ENCODE assay signal across 10 cellular contexts in genomic region chr11:70700871-70701270, GRCh38.
DNase-seq lines count a peak whose midpoint lies in the region; ATAC-seq, FAIRE-seq and TF ChIP-seq lines count a peak whose summit lies in the region.
"Had no signal": no experiment of that assay in that cellular context is flagged by ENCODE, and none has a peak within 500 bp of the region (broad histone marks: within the 10 kb centered on the region; RNA-seq: fewer than 3 reads in every experiment).

No MANE protein-coding gene starts in this region.

- no peaks in the 10 kb centered on the region for H4K20me1 ChIP-seq in HCT116 (ENCODE audit: insufficient read depth)

- no peak overlapping the region for H3K9ac ChIP-seq in HCT116 (ENCODE audit: low read length)
- no peak overlapping the region for H3K9ac ChIP-seq in mesendoderm (ENCODE audit: low read length)

- no peaks in the 10 kb centered on the region for H3K9me3 ChIP-seq in HCT116 (ENCODE audit: control insufficient read depth in 1 of 2, insufficient read depth in 1 of 2, low read depth in 1 of 2, low read length in 2 of 2)

- H4K5ac ChIP-seq in mesendoderm (ENCODE audit: low read length) = no peak overlapping the region

- H3K9me2 ChIP-seq in HCT116 (ENCODE audit: insufficient read depth) = no peaks in the 10 kb centered on the region

- WGBS in mesendoderm (ENCODE audit: extremely low coverage, insufficient coverage, low lambda C conversion rate) = no CpG with 5 or more reads among the region's 5 CpGs

- intact Hi-C loops in HCT116 (cut with micrococcal nuclease) = no loop called here

- POLR2A ChIA-PET in HCT116 (lab: Charles Lee) = no interaction called here

- H4K8ac ChIP-seq in mesendoderm (ENCODE audit: low read depth, low read length) = no peak overlapping the region

- no peak for TF ChIP-seq RAD21 in HCT116 (IDR thresholded peaks at IDR 0.05; ENCODE audit: low read depth)

- H3K27ac ChIP-seq in HCT116 (ENCODE audit: low read depth, low read length) (no peak overlapping the region), VCaP (peak overlapping the region; percentile 99), mesendoderm (ENCODE audit: low read depth, low read length) (no peak overlapping the region)
- H3K27ac ChIP-seq: A549 had no signal

- H2BK120ac ChIP-seq in mesendoderm (ENCODE audit: low read depth, low read length) = no peak overlapping the region

- no peak overlapping the region for H2BK15ac ChIP-seq in mesendoderm (replicated peaks; ENCODE audit: low read depth)

- no peak overlapping the region for H2AK5ac ChIP-seq in mesendoderm (ENCODE audit: low read length)

- H3K4me2 ChIP-seq in HCT116 (ENCODE audit: low read length) (no peak overlapping the region), mesendoderm (ENCODE audit: low read length) (no peak overlapping the region)
- H3K4me2 ChIP-seq: A549 had no signal

- CTCF ChIA-PET in HCT116 (lab: Charles Lee) = no interaction called here

- H2AFZ ChIP-seq in HCT116 (ENCODE audit: low read depth, low read length, poor library complexity, severe bottlenecking) = no peak overlapping the region

- no peaks in the 10 kb centered on the region for H3K79me1 ChIP-seq in mesendoderm (ENCODE audit: low read length)

- BruUV-seq in HCT116 (replicated peaks; lab: Mats Ljungman, UMichigan) = no TSS peak

- ATAC-seq in HCT116 (peak; percentile 67), omental fat pad (ENCODE audit: low FRiP score) (no peak)

- H3K56ac ChIP-seq in mesendoderm (ENCODE audit: low read length) = no peak overlapping the region

- RAD21 ChIA-PET in HCT116 (lab: Charles Lee; ENCODE audit: low non-redundant PET in 1 of 2, low total read pairs in 2 of 2, uncharacterized antibody in 2 of 2, unreplicated experiment in 2 of 2) = no interaction called here

- H3K36me3 ChIP-seq in HCT116 (ENCODE audit: control insufficient read depth in 1 of 2, insufficient read depth in 2 of 2, low read length in 2 of 2) (no peaks in the 10 kb centered on the region), mesendoderm (ENCODE audit: control insufficient read depth, insufficient read depth, low read length) (no peaks in the 10 kb centered on the region)

- no peak for TF ChIP-seq POLR2A in HCT116 (IDR thresholded peaks at IDR 0.05; ENCODE audit: borderline replicate concordance, extremely low read depth, insufficient read depth, insufficient read length)

- H3K18ac ChIP-seq in mesendoderm (ENCODE audit: low read length) = no peak overlapping the region

- H2BK5ac ChIP-seq in mesendoderm (ENCODE audit: low read length) = no peak overlapping the region

- H3K4ac ChIP-seq in mesendoderm (ENCODE audit: low read depth, low read length) = no peak overlapping the region

- no peak for FAIRE-seq in HTR-8/SVneo (lab: Jason Lieb, UNC)
- FAIRE-seq: A549 had no signal

- no peaks in the 10 kb centered on the region for H3K4me1 ChIP-seq in HCT116 (ENCODE audit: control insufficient read depth in 1 of 2, insufficient read depth in 2 of 2, low read length in 2 of 2)
- no peaks in the 10 kb centered on the region for H3K4me1 ChIP-seq in mesendoderm (ENCODE audit: control insufficient read depth, low read depth, low read length)
- H3K4me1 ChIP-seq: A549 had no signal

- H3K79me2 ChIP-seq in HCT116 (ENCODE audit: insufficient read depth, low read length) (no peaks in the 10 kb centered on the region), mesendoderm (ENCODE audit: control insufficient read depth, insufficient read depth, low read length) (no peaks in the 10 kb centered on the region)

- H3K27me3 ChIP-seq in HCT116 (ENCODE audit: insufficient read depth, low read length) (no peaks in the 10 kb centered on the region), mesendoderm (ENCODE audit: insufficient read depth, low read length, poor library complexity) (no peaks in the 10 kb centered on the region)

- no peak overlapping the region for H3K4me3 ChIP-seq in HCT116 (replicated peaks in 1 of 2; ENCODE audit: low read depth in 1 of 2, low read length in 2 of 2)
- no peak overlapping the region for H3K4me3 ChIP-seq in mesendoderm (ENCODE audit: low read length)
- H3K4me3 ChIP-seq: A549 had no signal

- DNase-seq in HCT116 (ENCODE audit: low read depth, low spot score) (no peak), mesendoderm (peak; percentile 14), HTR-8/SVneo (ENCODE audit: insufficient read length, low spot score) (no peak), NCI-H1436 treated with DMSO at 0.1 percent for 48 hours (lab: John Stamatoyannopoulos, UW) (no peak), omental fat pad (ENCODE audit: low spot score) (no peak), NCI-H1417 (lab: John Stamatoyannopoulos, UW) (no peak)
- DNase-seq: DMS53, H7 had no signal

- no peak for TF ChIP-seq CTCF in HCT116 (IDR thresholded peaks at IDR 0.05 in 2 of 3, conservative IDR thresholded peaks at IDR 0.05 in 1 of 3; ENCODE audit: borderline replicate concordance in 1 of 3, insufficient read depth in 1 of 3, low read depth in 2 of 3, low read length in 2 of 3)
- no peak; the same call in 1 of the 2 replicates for TF ChIP-seq CTCF in VCaP (conservative IDR thresholded peaks at IDR 0.05)
- TF ChIP-seq CTCF in omental fat pad (IDR thresholded peaks at IDR 0.05) = no peak

- no peak overlapping the region for H3K23ac ChIP-seq in mesendoderm (ENCODE audit: low read length)

TF ChIP-seq in HCT116, 20 proteins besides CTCF, POLR2A, EP300 and RAD21:
- TF ChIP-seq REST (IDR thresholded peaks at IDR 0.05; ENCODE audit: low read depth) = no peak
- no peak for TF ChIP-seq EZH2phosphoT487 (IDR thresholded peaks at IDR 0.05; ENCODE audit: borderline replicate concordance)
- TF ChIP-seq ZBTB33 (IDR thresholded peaks at IDR 0.05; ENCODE audit: extremely low read depth, insufficient replicate concordance, low read length) = no peak
- no peak for TF ChIP-seq EZH2 (IDR thresholded peaks at IDR 0.05)
- no peak for TF ChIP-seq ATF3 (IDR thresholded peaks at IDR 0.05)
- TF ChIP-seq SIN3A (IDR thresholded peaks at IDR 0.05; ENCODE audit: low read depth) = no peak
- no peak for TF ChIP-seq POLR2AphosphoS5 (IDR thresholded peaks at IDR 0.05; ENCODE audit: low read depth, low read length)
- TF ChIP-seq JUND (IDR thresholded peaks at IDR 0.05) = no peak
- no peak for TF ChIP-seq MAX (IDR thresholded peaks at IDR 0.05)
- TF ChIP-seq TCF7L2 (IDR thresholded peaks at IDR 0.05; ENCODE audit: borderline replicate concordance, extremely low read depth, insufficient read depth, insufficient read length) = no peak
- TF ChIP-seq SRF (IDR thresholded peaks at IDR 0.05; ENCODE audit: low read depth) = no peak
- no peak for TF ChIP-seq FOSL1 (IDR thresholded peaks at IDR 0.05; ENCODE audit: low read depth)
